Comparison of ENCODE assay signal across 17 cellular contexts in the genomic region with DNA sequence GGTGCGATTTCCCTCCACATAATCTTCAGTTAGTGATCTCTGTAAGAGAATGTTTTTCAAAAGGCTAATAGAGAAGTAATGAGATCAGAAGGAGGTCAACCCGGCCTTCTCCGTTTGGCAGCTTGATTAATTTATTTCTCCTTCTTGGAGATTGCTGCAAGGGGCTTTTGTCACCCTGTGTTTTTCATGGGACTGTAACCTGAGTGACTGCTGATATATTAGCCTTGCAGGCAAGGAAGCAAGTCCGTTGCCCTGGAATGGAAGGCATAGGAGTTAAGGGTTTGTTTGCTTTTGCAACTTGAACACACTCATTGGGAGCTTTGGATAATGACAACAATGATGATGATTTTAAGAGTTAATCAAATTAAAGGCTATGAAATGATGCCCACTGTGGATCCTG.
"Had no signal": no experiment of that assay in that cellular context is flagged by ENCODE, and none has a peak within 500 bp of the region (broad histone marks: within the 10 kb centered on the region; RNA-seq: fewer than 3 reads in every experiment).

No MANE protein-coding gene starts in this region.

- H3K4me3 Mint-ChIP-seq: activated CD4-positive, alpha-beta T cell treated with anti-CD3 and anti-CD28 coated beads, Interleukin-2, amount 10 ng/mL, durations not matched to agents 7 days and 5 days; activated CD8-positive, alpha-beta T cell treated with anti-CD3 and anti-CD28 coated beads, Interleukin-2, amount 10 ng/mL, durations not matched to agents 7 days and 5 days; activated naive CD4-positive, alpha-beta T cell treated with anti-CD3 and anti-CD28 coated beads for 36 hours; activated T-cell treated with anti-CD3 and anti-CD28 coated beads, Interleukin-2, amount 50 U/mL, for 4 hours; central memory CD8-positive, alpha-beta T cell; immature natural killer cell; natural killer cell treated with Interleukin-12 subunit alpha and Interleukin-12 subunit beta and Interleukin-15 and Interleukin-18, amount 100 ng/mL, for 72 hours; stimulated activated naive CD8-positive, alpha-beta T cell treated with anti-CD3 and anti-CD28 coated beads, Interleukin-15, amount 100 ng/mL, for 72 hours; type B pancreatic cell had no signal

- H3K36me3 Mint-ChIP-seq: immature natural killer cell; natural killer cell treated with Interleukin-12 subunit alpha and Interleukin-12 subunit beta and Interleukin-15 and Interleukin-18, amount 100 ng/mL, for 72 hours; type B pancreatic cell had no signal

- H3K27me3 Mint-ChIP-seq: activated CD4-positive, alpha-beta T cell treated with anti-CD3 and anti-CD28 coated beads, Interleukin-2, amount 10 ng/mL, durations not matched to agents 7 days and 5 days; central memory CD8-positive, alpha-beta T cell; natural killer cell treated with Interleukin-12 subunit alpha and Interleukin-12 subunit beta and Interleukin-15 and Interleukin-18, amount 100 ng/mL, for 72 hours; stimulated activated naive CD8-positive, alpha-beta T cell treated with anti-CD3 and anti-CD28 coated beads, Interleukin-15, amount 100 ng/mL, for 72 hours had no signal

- H3K27ac Mint-ChIP-seq: activated CD4-positive, alpha-beta T cell treated with anti-CD3 and anti-CD28 coated beads, Interleukin-2, amount 10 ng/mL, durations not matched to agents 7 days and 5 days; activated CD8-positive, alpha-beta T cell treated with anti-CD3 and anti-CD28 coated beads, Interleukin-2, amount 10 ng/mL, durations not matched to agents 7 days and 5 days; activated naive CD4-positive, alpha-beta T cell treated with anti-CD3 and anti-CD28 coated beads for 36 hours; immature natural killer cell; natural killer cell treated with Interleukin-12 subunit alpha and Interleukin-12 subunit beta and Interleukin-15 and Interleukin-18, amount 100 ng/mL, for 72 hours; stimulated activated naive CD8-positive, alpha-beta T cell treated with anti-CD3 and anti-CD28 coated beads, Interleukin-15, amount 100 ng/mL, for 72 hours; type B pancreatic cell had no signal

- H3K27me3 ChIP-seq: body of pancreas, colonic mucosa, esophagus muscularis mucosa had no signal

- H3K9me3 Mint-ChIP-seq: activated CD4-positive, alpha-beta T cell treated with anti-CD3 and anti-CD28 coated beads, Interleukin-2, amount 10 ng/mL, durations not matched to agents 7 days and 5 days; activated naive CD4-positive, alpha-beta T cell treated with anti-CD3 and anti-CD28 coated beads for 36 hours; activated T-cell treated with anti-CD3 and anti-CD28 coated beads, Interleukin-2, amount 50 U/mL, for 4 hours; central memory CD8-positive, alpha-beta T cell; immature natural killer cell; natural killer cell treated with Interleukin-12 subunit alpha and Interleukin-12 subunit beta and Interleukin-15 and Interleukin-18, amount 100 ng/mL, for 72 hours; stimulated activated naive CD8-positive, alpha-beta T cell treated with anti-CD3 and anti-CD28 coated beads, Interleukin-15, amount 100 ng/mL, for 72 hours; type B pancreatic cell had no signal

- H3K27ac ChIP-seq: body of pancreas, colonic mucosa, esophagus muscularis mucosa, prostate gland, skin epidermis had no signal

- DNase-seq: activated CD4-positive, alpha-beta T cell treated with anti-CD3 and anti-CD28 coated beads, Interleukin-2, amount 10 ng/mL, durations not matched to agents 7 days and 5 days; activated CD8-positive, alpha-beta T cell treated with anti-CD3 and anti-CD28 coated beads, Interleukin-2, amount 10 ng/mL, durations not matched to agents 7 days and 5 days; activated naive CD4-positive, alpha-beta T cell treated with anti-CD3 and anti-CD28 coated beads for 36 hours; activated T-cell treated with anti-CD3 and anti-CD28 coated beads, Interleukin-2, amount 50 U/mL, for 4 hours; body of pancreas; colonic mucosa; immature natural killer cell; right cardiac atrium; stimulated activated CD4-positive, alpha-beta T cell treated with anti-CD3 and anti-CD28 coated beads, Interleukin-2, amount 100 ng/mL, for 48 hours; stimulated activated naive CD8-positive, alpha-beta T cell treated with anti-CD3 and anti-CD28 coated beads, Interleukin-15, amount 100 ng/mL, for 72 hours; T1000 had no signal

- ATAC-seq: activated CD8-positive, alpha-beta T cell treated with anti-CD3 and anti-CD28 coated beads, Interleukin-2, amount 10 ng/mL, durations not matched to agents 7 days and 5 days; activated T-cell treated with anti-CD3 and anti-CD28 coated beads, Interleukin-2, amount 50 U/mL, for 4 hours; body of pancreas; natural killer cell treated with Interleukin-12 subunit alpha and Interleukin-12 subunit beta and Interleukin-15 and Interleukin-18, amount 100 ng/mL, for 72 hours; right cardiac atrium; stimulated activated naive CD8-positive, alpha-beta T cell treated with anti-CD3 and anti-CD28 coated beads, Interleukin-15, amount 100 ng/mL, for 72 hours had no signal

- H3K4me1 Mint-ChIP-seq: activated CD4-positive, alpha-beta T cell treated with anti-CD3 and anti-CD28 coated beads, Interleukin-2, amount 10 ng/mL, durations not matched to agents 7 days and 5 days; central memory CD8-positive, alpha-beta T cell; immature natural killer cell; stimulated activated naive CD8-positive, alpha-beta T cell treated with anti-CD3 and anti-CD28 coated beads, Interleukin-15, amount 100 ng/mL, for 72 hours had no signal

- H3K4me3 ChIP-seq: body of pancreas, colonic mucosa, esophagus muscularis mucosa, prostate gland, skin epidermis had no signal
